ENCODE assay signal across 32 cellular contexts in the genomic region with DNA sequence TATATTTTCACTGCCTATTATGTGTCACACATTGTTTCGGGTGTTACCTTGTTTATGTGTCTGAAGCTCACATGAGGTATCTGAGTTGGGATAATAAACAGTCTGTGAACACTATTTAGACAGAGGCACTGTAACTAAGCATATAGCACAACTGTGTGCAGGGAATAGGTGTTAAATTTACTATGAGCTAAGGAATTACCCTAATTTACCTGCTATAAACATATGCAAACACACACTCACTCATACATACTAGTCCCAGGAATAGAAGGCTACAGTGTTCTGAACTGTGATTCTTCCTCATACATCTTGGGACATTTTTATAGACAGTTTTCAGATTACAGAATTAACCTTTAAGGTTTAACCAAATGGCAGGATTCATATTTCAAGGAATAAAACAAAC.
"Had no signal": no experiment of that assay in that cellular context is flagged by ENCODE, and none has a peak within 500 bp of the region (broad histone marks: within the 10 kb centered on the region; RNA-seq: fewer than 3 reads in every experiment).

No MANE protein-coding gene starts in this region.

- H3K4me3 ChIP-seq: adrenal gland, ascending aorta, body of pancreas, breast epithelium, cardiac muscle cell had no signal

- H3K4me1 ChIP-seq: adrenal gland, ascending aorta, body of pancreas, breast epithelium had no signal

- DNase-seq: activated effector memory CD4-positive, alpha-beta T cell treated with anti-CD3 and anti-CD28 coated beads, Interleukin-2, amount 50 U/mL, for 16 hours; activated effector memory CD4-positive, alpha-beta T cell treated with Interleukin-2 at 50 U/mL for 16 hours; activated gamma-delta T cell; activated gamma-delta T cell treated with Interleukin-2 at 50 U/mL for 16 hours; activated naive CD4-positive, alpha-beta T cell; activated naive CD4-positive, alpha-beta T cell treated with anti-CD3 and anti-CD28 coated beads for 36 hours; activated naive CD4-positive, alpha-beta T cell treated with anti-CD3 and anti-CD28 coated beads, Interleukin-2, amount 10 ng/mL, durations not matched to agents 7 days and 5 days; activated naive CD4-positive, alpha-beta T cell treated with anti-CD3 and anti-CD28 coated beads, Interleukin-2, amount 50 U/mL, for 16 hours; activated naive CD4-positive, alpha-beta T cell treated with Interleukin-2 at 50 U/mL for 16 hours; activated naive CD8-positive, alpha-beta T cell treated with anti-CD3 and anti-CD28 coated beads for 36 hours; activated naive CD8-positive, alpha-beta T cell treated with anti-CD3 and anti-CD28 coated beads, Interleukin-2, amount 10 ng/mL, durations not matched to agents 7 days and 5 days; activated naive CD8-positive, alpha-beta T cell treated with anti-CD3 and anti-CD28 coated beads, Interleukin-2, amount 50 U/mL, for 24 hours; activated T-cell treated with anti-CD3 and anti-CD28 coated beads, Interleukin-2, amount 50 U/mL, for 1 hour; activated T-cell treated with anti-CD3 and anti-CD28 coated beads, Interleukin-2, amount 50 U/mL, for 24 hours; activated T-cell treated with anti-CD3 and anti-CD28 coated beads, Interleukin-2, amount 50 U/mL, for 4 hours; activated T-cell treated with anti-CD3 and anti-CD28 coated beads, Interleukin-2, amount 50 U/mL, for 48 hours; activated T-cell treated with anti-CD3 and anti-CD28 coated beads, Interleukin-2, amount 50 U/mL, for 72 hours; adrenal gland; amniotic stem cell; amygdala; anterior cingulate cortex; aorta; body of pancreas; brain microvascular endothelial cell; caudate nucleus; central memory CD4-positive, alpha-beta T cell; cerebellar nuclear complex had no signal

- H3K9me3 ChIP-seq: adrenal gland, ascending aorta, body of pancreas, breast epithelium had no signal

- H3K27ac ChIP-seq: adrenal gland, ascending aorta, body of pancreas, brain microvascular endothelial cell, breast epithelium, cardiac muscle cell had no signal

- H3K27me3 ChIP-seq: adrenal gland, ascending aorta, body of pancreas, brain microvascular endothelial cell, breast epithelium, cardiac muscle cell had no signal

- H3K36me3 ChIP-seq: adrenal gland, ascending aorta, brain microvascular endothelial cell, breast epithelium, cardiac muscle cell had no signal

- ATAC-seq: activated naive CD4-positive, alpha-beta T cell treated with anti-CD3 and anti-CD28 coated beads, Interleukin-2, amount 50 U/mL, for 72 hours; activated naive CD8-positive, alpha-beta T cell treated with anti-CD3 and anti-CD28 coated beads, Interleukin-2, amount 50 U/mL, for 24 hours; activated T-cell treated with anti-CD3 and anti-CD28 coated beads, Interleukin-2, amount 50 U/mL, for 4 hours; activated T-cell treated with anti-CD3 and anti-CD28 coated beads, Interleukin-2, amount 50 U/mL, for 72 hours; activated T-helper 17 cell treated with anti-CD3 and anti-CD28 coated beads, Interleukin-2, amount 50 U/mL, for 72 hours; body of pancreas had no signal
